Comparison of ENCODE assay signal across 8 cellular contexts in genomic region chr11:74593463-74593862, GRCh38. TPM values are rescaled to one million over a fixed set of nuclear protein-coding genes. Genes with fewer than 3 reads are reported as not detected.
A peak's percentile ranks its signal among the peaks of the same experiment; 100 is the strongest.
DNase-seq lines count a peak whose midpoint lies in the region; ATAC-seq and TF ChIP-seq lines count a peak whose summit lies in the region.

No MANE protein-coding gene starts in this region.

- peaks cover 23% of the 10 kb centered on the region for H3K36me3 Mint-ChIP-seq in HFFc6 (ENCODE audit: low read depth)
- H3K36me3 Mint-ChIP-seq in activated CD8-positive, alpha-beta T cell treated with anti-CD3 and anti-CD28 coated beads, Interleukin-2, amount 10 ng/mL, durations not matched to agents 7 days and 5 days (ENCODE audit: low read depth) = peaks cover 44% of the 10 kb centered on the region

- peaks cover 2% of the 10 kb centered on the region for H3K36me3 ChIP-seq in iPS-15b (ENCODE audit: control insufficient read depth, insufficient read depth, low read length)
- peaks cover 0 to 37% (median 14%) of the 10 kb centered on the region in 6 donors for H3K36me3 ChIP-seq in spleen

- POLR2A ChIA-PET in activated CD8-positive, alpha-beta T cell treated with anti-CD3 and anti-CD28 coated beads, Interleukin-2, amount 10 ng/mL, durations not matched to agents 7 days and 5 days (lab: Charles Lee) = interaction anchor here (1.7 to 2.0 kb wide), 3 partner anchors 8 to 100 kb away, joined by 8 to 10 read pairs (median 9); partner anchors contain the start of gene LIPT2

- no peaks in the 10 kb centered on the region for H3K4me1 ChIP-seq in iPS-15b (ENCODE audit: control insufficient read depth, insufficient read depth, low read length)
- H3K4me1 ChIP-seq in spleen = peaks cover 8 to 29% (median 21%) of the 10 kb centered on the region in 6 donors

- H3K4me3 ChIP-seq in iPS-15b (ENCODE audit: low read depth, low read length) = peak overlapping the region; percentile 97
- peak overlapping the region; percentile 88 to 100 (median 98) for H3K4me3 ChIP-seq in spleen

- DNase-seq in HFFc6 (no peak), spleen (no peak), NCI-H1417 treated with DMSO at 0.1 percent for 48 hours (lab: John Stamatoyannopoulos, UW) (no peak), NCI-H128 (lab: John Stamatoyannopoulos, UW; ENCODE audit: unreplicated experiment) (no peak), Kasumi-1 (lab: John Stamatoyannopoulos, UW) (no peak)
- no peak for DNase-seq in activated CD8-positive, alpha-beta T cell treated with anti-CD3 and anti-CD28 coated beads, Interleukin-2, amount 10 ng/mL, durations not matched to agents 7 days and 5 days

- H3K4me1 Mint-ChIP-seq in HFFc6 (ENCODE audit: low read depth) = peaks cover 28% of the 10 kb centered on the region
- H3K4me1 Mint-ChIP-seq in activated CD8-positive, alpha-beta T cell treated with anti-CD3 and anti-CD28 coated beads, Interleukin-2, amount 10 ng/mL, durations not matched to agents 7 days and 5 days (ENCODE audit: low read depth) = peaks cover 36% of the 10 kb centered on the region

- intact Hi-C loops in spleen (cut with DNase I; ENCODE audit: low total_unique reads) = no loop called here

- peak overlapping the region; percentile 99 for H3K4me3 Mint-ChIP-seq in HFFc6
- H3K4me3 Mint-ChIP-seq in activated CD8-positive, alpha-beta T cell treated with anti-CD3 and anti-CD28 coated beads, Interleukin-2, amount 10 ng/mL, durations not matched to agents 7 days and 5 days = peak overlapping the region; percentile 98

- 3 to 10% (median 4%) methylated on average over 1 of the region's 1 CpG for WGBS in spleen, 5 donors

- no peaks in the 10 kb centered on the region for H3K9me3 Mint-ChIP-seq in HFFc6
- H3K9me3 Mint-ChIP-seq in activated CD8-positive, alpha-beta T cell treated with anti-CD3 and anti-CD28 coated beads, Interleukin-2, amount 10 ng/mL, durations not matched to agents 7 days and 5 days (ENCODE audit: insufficient read depth) = no peaks in the 10 kb centered on the region

- H3K9me3 ChIP-seq in iPS-15b (ENCODE audit: control insufficient read depth, insufficient read depth, low read length) = no peaks in the 10 kb centered on the region
- H3K9me3 ChIP-seq in spleen = no peaks in the 10 kb centered on the region

- H3K27me3 Mint-ChIP-seq in HFFc6 (ENCODE audit: insufficient read depth) = peaks cover 4% of the 10 kb centered on the region
- H3K27me3 Mint-ChIP-seq in activated CD8-positive, alpha-beta T cell treated with anti-CD3 and anti-CD28 coated beads, Interleukin-2, amount 10 ng/mL, durations not matched to agents 7 days and 5 days (ENCODE audit: low read depth) = no peaks in the 10 kb centered on the region

- TF ChIP-seq POLR2A in spleen (IDR thresholded peaks at IDR 0.05) = no peak

- peak overlapping the region; percentile 98 for H3K9ac ChIP-seq in iPS-15b (ENCODE audit: low read depth, low read length)

- CTCF ChIA-PET in activated CD8-positive, alpha-beta T cell treated with anti-CD3 and anti-CD28 coated beads, Interleukin-2, amount 10 ng/mL, durations not matched to agents 7 days and 5 days (lab: Charles Lee) = interaction anchor here (0.9 to 1.6 kb wide), 5 partner anchors 16 to 204 kb away, joined by 3 to 6 read pairs (median 3); no protein-coding TSS in a partner anchor

- H3K27ac Mint-ChIP-seq in HFFc6 = peak overlapping the region; percentile 94
- peak overlapping the region; percentile 92 for H3K27ac Mint-ChIP-seq in activated CD8-positive, alpha-beta T cell treated with anti-CD3 and anti-CD28 coated beads, Interleukin-2, amount 10 ng/mL, durations not matched to agents 7 days and 5 days

- peak overlapping the region in 5 of 8 donors; percentile 81 to 89 (median 89) for H3K27ac ChIP-seq in spleen

- no peak for ATAC-seq in activated CD8-positive, alpha-beta T cell treated with anti-CD3 and anti-CD28 coated beads, Interleukin-2, amount 10 ng/mL, durations not matched to agents 7 days and 5 days
- no peak for ATAC-seq in GM21526 (IDR thresholded peaks at IDR 0.05; ENCODE audit: low FRiP score, unreplicated experiment)

- TF ChIP-seq CTCF in HFFc6 (IDR thresholded peaks at IDR 0.05) (no peak), spleen (IDR thresholded peaks at IDR 0.05 in 8 of 11, conservative IDR thresholded peaks at IDR 0.05 in 3 of 11) (no peak)

- H3K27me3 ChIP-seq in iPS-15b (ENCODE audit: control insufficient read depth, insufficient read depth, low read length) = no peaks in the 10 kb centered on the region
- H3K27me3 ChIP-seq in spleen (replicated peaks in 1 of 7) = no peaks in the 10 kb centered on the region

RNA-seq across cellular contexts. Expression of gene POLD3, which starts 1.1 kb away (rescaled TPM):
- 10 to 100 TPM; 10.1 to 17.5 (median 15.3) TPM for total RNA-seq in HFFc6 (2021; fragmentation: NEBNext Ultra II Directional; extraction: Animal tissue kit (Norgen Biotek cat#: 25700))
- 10 to 100 TPM; 45.4 to 50.4 TPM for total RNA-seq in activated CD8-positive, alpha-beta T cell treated with anti-CD3 and anti-CD28 coated beads, Interleukin-2, amount 10 ng/mL, durations not matched to agents 7 days and 5 days
- 10 to 100 TPM; 13.9 to 23.1 (median 17.7) TPM for total RNA-seq in spleen
- polyA plus RNA-seq in spleen = 1 to 10 TPM; 5.0 to 9.0 (median 6.1) TPM
